Comparison of ENCODE assay signal across 1 cellular context in the genomic region with DNA sequence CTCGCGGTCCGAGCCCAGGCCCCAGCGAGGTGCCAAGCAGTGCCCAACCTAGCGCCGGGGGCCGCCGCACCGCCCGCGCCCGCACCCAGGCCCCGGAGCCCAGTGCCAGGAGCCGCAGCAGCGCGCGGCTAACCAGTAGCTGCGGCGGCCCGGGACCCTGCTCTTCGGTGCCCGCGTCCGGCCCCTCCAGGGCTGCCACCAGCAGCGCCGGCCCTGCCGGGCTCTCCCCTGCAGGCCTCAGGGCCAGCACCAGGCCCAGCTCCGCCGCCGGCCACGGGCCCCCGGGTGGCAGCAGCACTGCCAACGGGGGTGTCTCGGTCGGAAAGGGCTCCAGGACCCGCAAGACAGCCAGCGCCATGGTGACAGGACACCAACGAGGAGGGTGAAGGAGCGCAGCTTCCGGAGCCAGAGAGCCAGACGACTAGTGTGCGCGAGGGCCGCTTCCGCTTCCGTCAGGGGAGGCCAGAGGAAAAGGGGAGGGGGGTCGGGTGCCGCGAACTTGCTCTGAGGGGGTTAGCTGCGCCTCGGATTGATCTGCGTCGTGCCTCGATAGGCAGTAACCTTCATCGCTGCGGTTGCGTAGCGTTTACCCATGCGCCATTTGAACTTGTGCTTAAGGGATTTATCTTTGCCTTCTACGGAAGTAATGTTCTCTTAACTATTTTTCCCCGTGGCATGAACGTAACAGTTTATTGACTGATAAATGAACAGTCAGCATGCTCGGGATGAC.
TF ChIP-seq lines count a peak whose summit lies in the region.

A gene with protein sequence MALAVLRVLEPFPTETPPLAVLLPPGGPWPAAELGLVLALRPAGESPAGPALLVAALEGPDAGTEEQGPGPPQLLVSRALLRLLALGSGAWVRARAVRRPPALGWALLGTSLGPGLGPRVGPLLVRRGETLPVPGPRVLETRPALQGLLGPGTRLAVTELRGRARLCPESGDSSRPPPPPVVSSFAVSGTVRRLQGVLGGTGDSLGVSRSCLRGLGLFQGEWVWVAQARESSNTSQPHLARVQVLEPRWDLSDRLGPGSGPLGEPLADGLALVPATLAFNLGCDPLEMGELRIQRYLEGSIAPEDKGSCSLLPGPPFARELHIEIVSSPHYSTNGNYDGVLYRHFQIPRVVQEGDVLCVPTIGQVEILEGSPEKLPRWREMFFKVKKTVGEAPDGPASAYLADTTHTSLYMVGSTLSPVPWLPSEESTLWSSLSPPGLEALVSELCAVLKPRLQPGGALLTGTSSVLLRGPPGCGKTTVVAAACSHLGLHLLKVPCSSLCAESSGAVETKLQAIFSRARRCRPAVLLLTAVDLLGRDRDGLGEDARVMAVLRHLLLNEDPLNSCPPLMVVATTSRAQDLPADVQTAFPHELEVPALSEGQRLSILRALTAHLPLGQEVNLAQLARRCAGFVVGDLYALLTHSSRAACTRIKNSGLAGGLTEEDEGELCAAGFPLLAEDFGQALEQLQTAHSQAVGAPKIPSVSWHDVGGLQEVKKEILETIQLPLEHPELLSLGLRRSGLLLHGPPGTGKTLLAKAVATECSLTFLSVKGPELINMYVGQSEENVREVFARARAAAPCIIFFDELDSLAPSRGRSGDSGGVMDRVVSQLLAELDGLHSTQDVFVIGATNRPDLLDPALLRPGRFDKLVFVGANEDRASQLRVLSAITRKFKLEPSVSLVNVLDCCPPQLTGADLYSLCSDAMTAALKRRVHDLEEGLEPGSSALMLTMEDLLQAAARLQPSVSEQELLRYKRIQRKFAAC (minus strand): TSS at position 389 of the 730 bp plus-strand sequence. CDS start 31 bp downstream, at position 358.

TF ChIP-seq in HepG2, 621 proteins besides CTCF, POLR2A, EP300 and RAD21 (continued from another document and continues in another):
- TF ChIP-seq, protein P1, sequence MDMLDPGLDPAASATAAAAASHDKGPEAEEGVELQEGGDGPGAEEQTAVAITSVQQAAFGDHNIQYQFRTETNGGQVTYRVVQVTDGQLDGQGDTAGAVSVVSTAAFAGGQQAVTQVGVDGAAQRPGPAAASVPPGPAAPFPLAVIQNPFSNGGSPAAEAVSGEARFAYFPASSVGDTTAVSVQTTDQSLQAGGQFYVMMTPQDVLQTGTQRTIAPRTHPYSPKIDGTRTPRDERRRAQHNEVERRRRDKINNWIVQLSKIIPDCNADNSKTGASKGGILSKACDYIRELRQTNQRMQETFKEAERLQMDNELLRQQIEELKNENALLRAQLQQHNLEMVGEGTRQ (IDR thresholded peaks at IDR 0.05; ENCODE audit: low read depth, low read length), result no peak
- TF ChIP-seq, protein P1 (CRISPR knock-in tag; IDR thresholded peaks at IDR 0.05; ENCODE audit: borderline replicate concordance), result no peak
- TF ChIP-seq ZSCAN29 (CRISPR knock-in tag; conservative IDR thresholded peaks at IDR 0.05) (peak; percentile 75), NR2F1 (CRISPR knock-in tag; IDR thresholded peaks at IDR 0.05) (peak in 1 of 2 experiments; percentile 7; a peak in 1 of 4 replicates), POLR2AphosphoS2 (IDR thresholded peaks at IDR 0.05; ENCODE audit: low read depth, low read length) (no peak), THAP9 (CRISPR knock-in tag; IDR thresholded peaks at IDR 0.05; ENCODE audit: borderline replicate concordance) (peak; percentile 96; the same call in 1 of the 2 replicates), ZNF761 (CRISPR knock-in tag; conservative IDR thresholded peaks at IDR 0.05) (peak; percentile 82; the same call in 1 of the 2 replicates), REL (CRISPR knock-in tag; conservative IDR thresholded peaks at IDR 0.05) (peak; percentile 50; the same call in 1 of the 2 replicates), ZNF619 (CRISPR knock-in tag; IDR thresholded peaks at IDR 0.05) (peak; percentile 93), ZNF3 (CRISPR knock-in tag; IDR thresholded peaks at IDR 0.05) (no peak), ZNF781 (CRISPR knock-in tag; IDR thresholded peaks at IDR 0.05; ENCODE audit: borderline replicate concordance, not compliant biosample characterization) (no peak), ZFYVE20 (CRISPR knock-in tag; IDR thresholded peaks at IDR 0.05; ENCODE audit: borderline replicate concordance, low read depth) (no peak), SP5 (CRISPR knock-in tag; IDR thresholded peaks at IDR 0.05; ENCODE audit: borderline replicate concordance, low read depth) (peak; percentile 36; the same call in 1 of the 2 replicates), RFXANK (CRISPR knock-in tag; IDR thresholded peaks at IDR 0.05) (peak; percentile 92; the same call in 1 of the 2 replicates), MAZ (IDR thresholded peaks at IDR 0.05; ENCODE audit: borderline replicate concordance, low read depth, low read length) (peak; percentile 91), MAZ (CRISPR knock-in tag; IDR thresholded peaks at IDR 0.05; ENCODE audit: low read depth) (peak; percentile 73; the same call in 1 of the 2 replicates), CREB1 (IDR thresholded peaks at IDR 0.05) (peak; percentile 69), CREB1 (CRISPR knock-in tag; IDR thresholded peaks at IDR 0.05) (peak; percentile 78), HMGA1 (CRISPR knock-in tag; conservative IDR thresholded peaks at IDR 0.05) (no peak), ZNF136 (CRISPR knock-in tag; IDR thresholded peaks at IDR 0.05; ENCODE audit: low read depth) (no peak), ZNF235 (CRISPR knock-in tag; IDR thresholded peaks at IDR 0.05; ENCODE audit: borderline replicate concordance) (no peak), AKAP8 (CRISPR knock-in tag; IDR thresholded peaks at IDR 0.05) (no peak), TRIM22 (IDR thresholded peaks at IDR 0.05) (no peak), ZNF337 (CRISPR knock-in tag; IDR thresholded peaks at IDR 0.05; ENCODE audit: borderline replicate concordance, low read depth) (peak; percentile 92; the same call in 1 of the 2 replicates), MAF1 (CRISPR knock-in tag; IDR thresholded peaks at IDR 0.05; ENCODE audit: borderline replicate concordance) (no peak), RFX5 (IDR thresholded peaks at IDR 0.05; ENCODE audit: low read depth, low read length) (peak; percentile 9; the same call in 1 of the 2 replicates), MTA3 (CRISPR knock-in tag; IDR thresholded peaks at IDR 0.05) (no peak), SRSF4 (IDR thresholded peaks at IDR 0.05; ENCODE audit: low read depth, low read length, poor library complexity, severe bottlenecking) (no peak), ZNF850 (CRISPR knock-in tag; conservative IDR thresholded peaks at IDR 0.05) (0 out of 2 replicates have a peak, but pooled peaks have one; percentile 60), ZNF331 (CRISPR knock-in tag; IDR thresholded peaks at IDR 0.05) (peak; percentile 75; the same call in 1 of the 2 replicates), RBM22 (optimal IDR thresholded peaks at IDR 0.05; ENCODE audit: low read length) (peak; percentile 53), ZNF616 (CRISPR knock-in tag; IDR thresholded peaks at IDR 0.05; ENCODE audit: low read depth) (no peak), ZNF550 (CRISPR knock-in tag; IDR thresholded peaks at IDR 0.05; ENCODE audit: borderline replicate concordance) (0 out of 2 replicates have a peak, but pooled peaks have one; percentile 29), ZNF768 (CRISPR knock-in tag; IDR thresholded peaks at IDR 0.05) (peak; percentile 64; the same call in 1 of the 2 replicates), ZNF564 (CRISPR knock-in tag; IDR thresholded peaks at IDR 0.05) (no peak), ZNF749 (CRISPR knock-in tag; IDR thresholded peaks at IDR 0.05; ENCODE audit: borderline replicate concordance) (peak; percentile 95; the same call in 1 of the 2 replicates), SP4 (CRISPR knock-in tag; IDR thresholded peaks at IDR 0.05) (peak; percentile 47), ATF1 (CRISPR knock-in tag; IDR thresholded peaks at IDR 0.05) (no peak)
- TF ChIP-seq, protein P2, sequence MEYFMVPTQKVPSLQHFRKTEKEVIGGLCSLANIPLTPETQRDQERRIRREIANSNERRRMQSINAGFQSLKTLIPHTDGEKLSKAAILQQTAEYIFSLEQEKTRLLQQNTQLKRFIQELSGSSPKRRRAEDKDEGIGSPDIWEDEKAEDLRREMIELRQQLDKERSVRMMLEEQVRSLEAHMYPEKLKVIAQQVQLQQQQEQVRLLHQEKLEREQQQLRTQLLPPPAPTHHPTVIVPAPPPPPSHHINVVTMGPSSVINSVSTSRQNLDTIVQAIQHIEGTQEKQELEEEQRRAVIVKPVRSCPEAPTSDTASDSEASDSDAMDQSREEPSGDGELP (IDR thresholded peaks at IDR 0.05; ENCODE audit: borderline replicate concordance, low read depth), result peak; percentile 41; the same call in 1 of the 2 replicates
- TF ChIP-seq, protein P3, sequence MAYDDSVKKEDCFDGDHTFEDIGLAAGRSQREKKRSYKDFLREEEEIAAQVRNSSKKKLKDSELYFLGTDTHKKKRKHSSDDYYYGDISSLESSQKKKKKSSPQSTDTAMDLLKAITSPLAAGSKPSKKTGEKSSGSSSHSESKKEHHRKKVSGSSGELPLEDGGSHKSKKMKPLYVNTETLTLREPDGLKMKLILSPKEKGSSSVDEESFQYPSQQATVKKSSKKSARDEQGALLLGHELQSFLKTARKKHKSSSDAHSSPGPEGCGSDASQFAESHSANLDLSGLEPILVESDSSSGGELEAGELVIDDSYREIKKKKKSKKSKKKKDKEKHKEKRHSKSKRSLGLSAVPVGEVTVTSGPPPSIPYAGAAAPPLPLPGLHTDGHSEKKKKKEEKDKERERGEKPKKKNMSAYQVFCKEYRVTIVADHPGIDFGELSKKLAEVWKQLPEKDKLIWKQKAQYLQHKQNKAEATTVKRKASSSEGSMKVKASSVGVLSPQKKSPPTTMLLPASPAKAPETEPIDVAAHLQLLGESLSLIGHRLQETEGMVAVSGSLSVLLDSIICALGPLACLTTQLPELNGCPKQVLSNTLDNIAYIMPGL (CRISPR knock-in tag; IDR thresholded peaks at IDR 0.05; ENCODE audit: borderline replicate concordance in 1 of 2, low read depth in 1 of 2), result peak; percentile 81 to 86
- TF ChIP-seq, protein P4, sequence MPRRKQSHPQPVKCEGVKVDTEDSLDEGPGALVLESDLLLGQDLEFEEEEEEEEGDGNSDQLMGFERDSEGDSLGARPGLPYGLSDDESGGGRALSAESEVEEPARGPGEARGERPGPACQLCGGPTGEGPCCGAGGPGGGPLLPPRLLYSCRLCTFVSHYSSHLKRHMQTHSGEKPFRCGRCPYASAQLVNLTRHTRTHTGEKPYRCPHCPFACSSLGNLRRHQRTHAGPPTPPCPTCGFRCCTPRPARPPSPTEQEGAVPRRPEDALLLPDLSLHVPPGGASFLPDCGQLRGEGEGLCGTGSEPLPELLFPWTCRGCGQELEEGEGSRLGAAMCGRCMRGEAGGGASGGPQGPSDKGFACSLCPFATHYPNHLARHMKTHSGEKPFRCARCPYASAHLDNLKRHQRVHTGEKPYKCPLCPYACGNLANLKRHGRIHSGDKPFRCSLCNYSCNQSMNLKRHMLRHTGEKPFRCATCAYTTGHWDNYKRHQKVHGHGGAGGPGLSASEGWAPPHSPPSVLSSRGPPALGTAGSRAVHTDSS (CRISPR knock-in tag; conservative IDR thresholded peaks at IDR 0.05), result no peak
- TF ChIP-seq, protein P5, sequence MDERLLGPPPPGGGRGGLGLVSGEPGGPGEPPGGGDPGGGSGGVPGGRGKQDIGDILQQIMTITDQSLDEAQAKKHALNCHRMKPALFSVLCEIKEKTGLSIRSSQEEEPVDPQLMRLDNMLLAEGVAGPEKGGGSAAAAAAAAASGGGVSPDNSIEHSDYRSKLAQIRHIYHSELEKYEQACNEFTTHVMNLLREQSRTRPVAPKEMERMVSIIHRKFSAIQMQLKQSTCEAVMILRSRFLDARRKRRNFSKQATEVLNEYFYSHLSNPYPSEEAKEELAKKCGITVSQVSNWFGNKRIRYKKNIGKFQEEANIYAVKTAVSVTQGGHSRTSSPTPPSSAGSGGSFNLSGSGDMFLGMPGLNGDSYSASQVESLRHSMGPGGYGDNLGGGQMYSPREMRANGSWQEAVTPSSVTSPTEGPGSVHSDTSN (CRISPR knock-in tag; IDR thresholded peaks at IDR 0.05), result no peak
